17 cellular contexts compared by ENCODE assay signal in genomic region chr15:85518979-85519761, GRCh38.
DNase-seq lines count a peak whose midpoint lies in the region; ATAC-seq, FAIRE-seq and TF ChIP-seq lines count a peak whose summit lies in the region.
"Had no signal": no experiment of that assay in that cellular context is flagged by ENCODE, and none has a peak within 500 bp of the region (broad histone marks: within the 10 kb centered on the region; RNA-seq: fewer than 3 reads in every experiment).

No MANE protein-coding gene starts in this region.

- no peaks in the 10 kb centered on the region for H3K9me3 ChIP-seq in keratinocyte (ENCODE audit: control insufficient read depth, low read depth, low read length)
- H3K9me3 ChIP-seq: BLaER1 treated with 17β-estradiol and CSF1 and Interleukin-3, amounts not matched to agents 10 nM and 100 nM had no signal

- POLR2A ChIA-PET in RWPE1 (lab: Yijun Ruan, JAX; ENCODE audit: low non-redundant PET), result no interaction called here

- no peak for TF ChIP-seq CTCF in chondrocyte (IDR thresholded peaks at IDR 0.05)
- TF ChIP-seq CTCF in keratinocyte (optimal IDR thresholded peaks at IDR 0.05 in 1 of 3, IDR thresholded peaks at IDR 0.05 in 1 of 3, conservative IDR thresholded peaks at IDR 0.05 in 1 of 3; ENCODE audit: extremely low read depth in 1 of 3, insufficient read depth in 2 of 3, low read length in 3 of 3), result no peak
- TF ChIP-seq CTCF in RWPE1 (conservative IDR thresholded peaks at IDR 0.05; ENCODE audit: low read depth), result no peak
- no peak for TF ChIP-seq CTCF in glutamatergic neuron (IDR thresholded peaks at IDR 0.05; ENCODE audit: partially characterized antibody, unreplicated experiment)

- H3K27me3 Mint-ChIP-seq in activated T-cell treated with anti-CD3 and anti-CD28 coated beads, Interleukin-2, amount 50 U/mL, for 24 hours, result no peaks in the 10 kb centered on the region
- no peaks in the 10 kb centered on the region for H3K27me3 Mint-ChIP-seq in activated T-cell treated with anti-CD3 and anti-CD28 coated beads, Interleukin-2, amount 50 U/mL, for 72 hours (ENCODE audit: low read depth)
- H3K27me3 Mint-ChIP-seq in chondrocyte (ENCODE audit: low read depth), result no peaks in the 10 kb centered on the region
- no peaks in the 10 kb centered on the region for H3K27me3 Mint-ChIP-seq in stimulated activated naive B cell treated with anti-CD40 and anti-IgM and Interleukin-4, amounts not matched to agents 10 μg/mL and 1 μg/mL and 100 μg/mL, for 72 hours
- no peaks in the 10 kb centered on the region for H3K27me3 Mint-ChIP-seq in glutamatergic neuron (ENCODE audit: unreplicated experiment)

- peaks cover 4% of the 10 kb centered on the region for H4K20me1 ChIP-seq in keratinocyte (ENCODE audit: control insufficient read depth, extremely low read depth, insufficient read depth, low read length)
- H4K20me1 ChIP-seq: BLaER1 treated with 17β-estradiol and CSF1 and Interleukin-3, amounts not matched to agents 10 nM and 100 nM had no signal

- H3K36me3 ChIP-seq in keratinocyte (ENCODE audit: control insufficient read depth in 2 of 2, extremely low read depth in 1 of 2, insufficient read depth in 2 of 2, low read length in 2 of 2), result peaks cover 0 to 7% of the 10 kb centered on the region in 2 experiments

- no peak overlapping the region for H3K4me3 Mint-ChIP-seq in activated T-cell treated with anti-CD3 and anti-CD28 coated beads, Interleukin-2, amount 50 U/mL, for 24 hours
- no peak overlapping the region for H3K4me3 Mint-ChIP-seq in activated T-cell treated with anti-CD3 and anti-CD28 coated beads, Interleukin-2, amount 50 U/mL, for 72 hours
- no peak overlapping the region for H3K4me3 Mint-ChIP-seq in chondrocyte (ENCODE audit: unreplicated experiment)
- H3K4me3 Mint-ChIP-seq in stimulated activated naive B cell treated with anti-CD40 and anti-IgM and Interleukin-4, amounts not matched to agents 10 μg/mL and 1 μg/mL and 100 μg/mL, for 72 hours, result no peak overlapping the region
- no peak overlapping the region for H3K4me3 Mint-ChIP-seq in glutamatergic neuron (ENCODE audit: unreplicated experiment)
- H3K4me3 Mint-ChIP-seq: H9 had no signal

- H3K4me1 ChIP-seq in keratinocyte (ENCODE audit: control insufficient read depth, extremely low read depth, insufficient read depth, low read length), result no peaks in the 10 kb centered on the region

- FAIRE-seq in keratinocyte (lab: Jason Lieb, UNC), result peak; percentile 5
- FAIRE-seq: HTR-8/SVneo had no signal

- H3K9me3 Mint-ChIP-seq in activated T-cell treated with anti-CD3 and anti-CD28 coated beads, Interleukin-2, amount 50 U/mL, for 24 hours, result no peaks in the 10 kb centered on the region
- H3K9me3 Mint-ChIP-seq in activated T-cell treated with anti-CD3 and anti-CD28 coated beads, Interleukin-2, amount 50 U/mL, for 72 hours, result no peaks in the 10 kb centered on the region
- H3K9me3 Mint-ChIP-seq in chondrocyte (ENCODE audit: low read depth), result no peaks in the 10 kb centered on the region
- H3K9me3 Mint-ChIP-seq in stimulated activated naive B cell treated with anti-CD40 and anti-IgM and Interleukin-4, amounts not matched to agents 10 μg/mL and 1 μg/mL and 100 μg/mL, for 72 hours, result no peaks in the 10 kb centered on the region
- H3K9me3 Mint-ChIP-seq in glutamatergic neuron (ENCODE audit: unreplicated experiment), result no peaks in the 10 kb centered on the region
- H3K9me3 Mint-ChIP-seq: H9 had no signal

- H3K27me3 ChIP-seq in keratinocyte (ENCODE audit: control insufficient read depth, extremely low read depth, insufficient read depth, low read length), result no peaks in the 10 kb centered on the region
- H3K27me3 ChIP-seq: BLaER1 treated with 17β-estradiol and CSF1 and Interleukin-3, amounts not matched to agents 10 nM and 100 nM had no signal

- H3K4me2 ChIP-seq in keratinocyte (ENCODE audit: control insufficient read depth, extremely low read depth, insufficient read depth, low read depth, low read length), result no peak overlapping the region
- H3K4me2 ChIP-seq: BLaER1 treated with 17β-estradiol and CSF1 and Interleukin-3, amounts not matched to agents 10 nM and 100 nM had no signal

- peaks cover 41% of the 10 kb centered on the region for H3K36me3 Mint-ChIP-seq in activated T-cell treated with anti-CD3 and anti-CD28 coated beads, Interleukin-2, amount 50 U/mL, for 24 hours (ENCODE audit: low read depth)
- H3K36me3 Mint-ChIP-seq in activated T-cell treated with anti-CD3 and anti-CD28 coated beads, Interleukin-2, amount 50 U/mL, for 72 hours (ENCODE audit: insufficient read depth in 2 of 2), result peaks cover 0 to 2% of the 10 kb centered on the region in 2 donors
- H3K36me3 Mint-ChIP-seq in chondrocyte (ENCODE audit: low read depth) (peaks cover 2% of the 10 kb centered on the region), glutamatergic neuron (ENCODE audit: unreplicated experiment) (no peaks in the 10 kb centered on the region)
- peaks cover 15 to 28% of the 10 kb centered on the region in 2 donors for H3K36me3 Mint-ChIP-seq in stimulated activated naive B cell treated with anti-CD40 and anti-IgM and Interleukin-4, amounts not matched to agents 10 μg/mL and 1 μg/mL and 100 μg/mL, for 72 hours

- peak overlapping the region; percentile 37 for H3K27ac Mint-ChIP-seq in activated T-cell treated with anti-CD3 and anti-CD28 coated beads, Interleukin-2, amount 50 U/mL, for 24 hours
- no peak overlapping the region for H3K27ac Mint-ChIP-seq in activated T-cell treated with anti-CD3 and anti-CD28 coated beads, Interleukin-2, amount 50 U/mL, for 72 hours
- H3K27ac Mint-ChIP-seq in chondrocyte (ENCODE audit: unreplicated experiment), result peak overlapping the region; percentile 49
- peak overlapping the region; percentile 5 for H3K27ac Mint-ChIP-seq in stimulated activated naive B cell treated with anti-CD40 and anti-IgM and Interleukin-4, amounts not matched to agents 10 μg/mL and 1 μg/mL and 100 μg/mL, for 72 hours
- H3K27ac Mint-ChIP-seq in glutamatergic neuron (ENCODE audit: unreplicated experiment), result no peak overlapping the region
- H3K27ac Mint-ChIP-seq: H9 had no signal

- H3K4me1 Mint-ChIP-seq in activated T-cell treated with anti-CD3 and anti-CD28 coated beads, Interleukin-2, amount 50 U/mL, for 24 hours (ENCODE audit: low read depth), result peaks cover 69% of the 10 kb centered on the region
- peaks cover 28% of the 10 kb centered on the region for H3K4me1 Mint-ChIP-seq in activated T-cell treated with anti-CD3 and anti-CD28 coated beads, Interleukin-2, amount 50 U/mL, for 72 hours (ENCODE audit: low read depth)
- peaks cover 19% of the 10 kb centered on the region for H3K4me1 Mint-ChIP-seq in chondrocyte (ENCODE audit: low read depth)
- peaks cover 27 to 49% of the 10 kb centered on the region in 2 donors for H3K4me1 Mint-ChIP-seq in stimulated activated naive B cell treated with anti-CD40 and anti-IgM and Interleukin-4, amounts not matched to agents 10 μg/mL and 1 μg/mL and 100 μg/mL, for 72 hours
- H3K4me1 Mint-ChIP-seq in glutamatergic neuron (ENCODE audit: low read depth, unreplicated experiment), result peaks cover 7% of the 10 kb centered on the region

- H3K79me2 ChIP-seq in keratinocyte (ENCODE audit: control insufficient read depth, insufficient read depth, low read length), result peaks cover 24% of the 10 kb centered on the region

- dilution Hi-C loops in keratinocyte (cut with MboI; ENCODE audit: extremely low pct_ligation_motif_present, low sequenced_read_pairs), result no loop called here

- no peak overlapping the region for H3K9ac ChIP-seq in keratinocyte (ENCODE audit: control insufficient read depth, extremely low read depth, insufficient read depth, low read length)
- H3K9ac ChIP-seq: BLaER1 treated with 17β-estradiol and CSF1 and Interleukin-3, amounts not matched to agents 10 nM and 100 nM had no signal

- no peak overlapping the region for H2AFZ ChIP-seq in keratinocyte (ENCODE audit: control insufficient read depth, low read length)

- ATAC-seq in activated T-cell treated with anti-CD3 and anti-CD28 coated beads, Interleukin-2, amount 50 U/mL, for 72 hours (replicated peaks in 1 of 2), result no peak
- ATAC-seq in stimulated activated naive B cell treated with anti-CD40 and anti-IgM and Interleukin-4, amounts not matched to agents 10 μg/mL and 1 μg/mL and 100 μg/mL, for 72 hours (replicated peaks), result no peak

- CTCF ChIA-PET in RWPE1 (lab: Yijun Ruan, JAX), result interaction anchor here (0.6 kb wide), 1 partner anchor 170 kb away, joined by 3 read pairs; no protein-coding TSS in a partner anchor

- H3K4me3 ChIP-seq in keratinocyte (ENCODE audit: control insufficient read depth in 2 of 3, extremely low read depth in 1 of 3, insufficient read depth in 2 of 3, low read depth in 1 of 3, low read length in 3 of 3), result no peak overlapping the region
- H3K4me3 ChIP-seq: BLaER1 treated with 17β-estradiol and CSF1 and Interleukin-3, amounts not matched to agents 10 nM and 100 nM had no signal

- H3K27ac ChIP-seq in keratinocyte (ENCODE audit: control insufficient read depth, insufficient read depth, low read length), result no peak overlapping the region
- no peak overlapping the region for H3K27ac ChIP-seq in RWPE1
- H3K27ac ChIP-seq: BLaER1 treated with 17β-estradiol and CSF1 and Interleukin-3, amounts not matched to agents 10 nM and 100 nM had no signal

- no peak for DNase-seq in activated T-cell treated with anti-CD3 and anti-CD28 coated beads, Interleukin-2, amount 50 U/mL, for 24 hours
- no peak for DNase-seq in activated T-cell treated with anti-CD3 and anti-CD28 coated beads, Interleukin-2, amount 50 U/mL, for 72 hours
- DNase-seq in chondrocyte (ENCODE audit: low spot score) (no peak), keratinocyte (ENCODE audit: low read depth, low spot score) (no peak), RWPE1 (ENCODE audit: low spot score) (no peak), glutamatergic neuron (no peak)
- no peak for DNase-seq in stimulated activated naive B cell treated with anti-CD40 and anti-IgM and Interleukin-4, amounts not matched to agents 10 μg/mL and 1 μg/mL and 100 μg/mL, for 72 hours
- no peak for DNase-seq in activated CD8-positive, alpha-beta memory T cell treated with anti-CD3 and anti-CD28 coated beads, Interleukin-2, amount 50 U/mL, for 4 hours
- DNase-seq: 8988T; H9; NCI-H2107; NCI-H226; NCI-H69; NK-92 treated with Interleukin-12 subunit alpha and Interleukin-12 subunit beta, amount 100 ng/mL, for 24 hours; OCI-M1 had no signal

- peaks cover 2% of the 10 kb centered on the region for H3K9me1 ChIP-seq in keratinocyte (ENCODE audit: control insufficient read depth, extremely low read depth, insufficient read depth, low read length)

Comparison
In these comparisons a context has a peak if more than half of its experiments do, and no peak if none do; other contexts are left out.
1. H3K27ac Mint-ChIP-seq: peak in activated T-cell treated with anti-CD3 and anti-CD28 coated beads, Interleukin-2, amount 50 U/mL, for 24 hours (single experiment), chondrocyte (single experiment) and stimulated activated naive B cell treated with anti-CD40 and anti-IgM and Interleukin-4, amounts not matched to agents 10 μg/mL and 1 μg/mL and 100 μg/mL, for 72 hours (single experiment); none in activated T-cell treated with anti-CD3 and anti-CD28 coated beads, Interleukin-2, amount 50 U/mL, for 72 hours (single experiment) and glutamatergic neuron (single experiment).